Comparison of ENCODE assay signal across 8 cellular contexts in genomic region chr12:106248177-106248848, GRCh38. TPM values are rescaled to one million over a fixed set of nuclear protein-coding genes. Genes with fewer than 3 reads are reported as not detected.
DNase-seq lines count a peak whose midpoint lies in the region; ATAC-seq and TF ChIP-seq lines count a peak whose summit lies in the region.

No MANE protein-coding gene starts in this region.

- H3K27ac ChIP-seq in naive thymus-derived CD4-positive, alpha-beta T cell (ENCODE audit: low read depth, low read length): peak overlapping the region; percentile 80
- peak overlapping the region; percentile 98 to 99 (median 98) for H3K27ac ChIP-seq in upper lobe of left lung

- H3K4me1 Mint-ChIP-seq in activated T-helper 2 cell treated with anti-CD3 and anti-CD28 coated beads, Interferon-gamma antibody, Interleukin-2, Interleukin-4, amounts not matched to agents 10 μg/mL and 5 μg/mL and 100 μg/mL, durations not matched to agents 14 hours and 24 hours and 36 hours (ENCODE audit: low read depth): peaks cover 9% of the 10 kb centered on the region
- peaks cover 13 to 34% (median 28%) of the 10 kb centered on the region in 7 donors for H3K4me1 Mint-ChIP-seq in naive thymus-derived CD4-positive, alpha-beta T cell

- TF ChIP-seq CTCF in fibroblast of the aortic adventitia (IDR thresholded peaks at IDR 0.05; ENCODE audit: insufficient read depth, low read length) (no peak), upper lobe of left lung (IDR thresholded peaks at IDR 0.05) (no peak)

- TF ChIP-seq EP300 in upper lobe of left lung (IDR thresholded peaks at IDR 0.05): no peak

- DNase-seq in ELF-1 (ENCODE audit: low read depth, low spot score) (peak; percentile 60), fibroblast of the aortic adventitia (ENCODE audit: low read depth) (peak; percentile 84), upper lobe of left lung (peak in 1 of 2 donors; percentile 60), AML-193 (lab: John Stamatoyannopoulos, UW) (no peak)
- DNase-seq in Jurkat, Clone E6-1 (ENCODE audit: low read depth, low spot score): no peak
- no peak for DNase-seq in activated T-helper 2 cell treated with anti-CD3 and anti-CD28 coated beads, Interferon-gamma antibody, Interleukin-2, Interleukin-4, amounts not matched to agents 10 μg/mL and 5 μg/mL and 100 μg/mL, durations not matched to agents 14 hours and 24 hours and 36 hours (ENCODE audit: low spot score)
- peak in 3 of 9 donors; percentile 27 to 50 (median 30) for DNase-seq in naive thymus-derived CD4-positive, alpha-beta T cell

- no peaks in the 10 kb centered on the region for H3K27me3 ChIP-seq in naive thymus-derived CD4-positive, alpha-beta T cell (ENCODE audit: control insufficient read depth in 2 of 2, insufficient read depth in 2 of 2, low read length in 2 of 2)
- no peaks in the 10 kb centered on the region for H3K27me3 ChIP-seq in upper lobe of left lung

- peaks cover 17 to 22% of the 10 kb centered on the region in 2 donors for H3K4me1 ChIP-seq in naive thymus-derived CD4-positive, alpha-beta T cell (ENCODE audit: control insufficient read depth in 2 of 2, insufficient read depth in 2 of 2, low read length in 2 of 2)
- peaks cover 21 to 33% (median 31%) of the 10 kb centered on the region in 4 donors for H3K4me1 ChIP-seq in upper lobe of left lung

- POLR2A ChIA-PET in naive thymus-derived CD4-positive, alpha-beta T cell (lab: Charles Lee): interaction anchor here (1.0 to 11.7 kb wide), 6 partner anchors 22 to 55 kb away, joined by 3 to 188 read pairs (median 6); partner anchors contain the start of gene TCP11L2

- peak in 1 of 4 donors; percentile 42 for TF ChIP-seq POLR2A in upper lobe of left lung (IDR thresholded peaks at IDR 0.05)

- peak; percentile 21 for ATAC-seq in GM21447 (IDR thresholded peaks at IDR 0.05; ENCODE audit: unreplicated experiment)
- peak; percentile 17 for ATAC-seq in naive thymus-derived CD4-positive, alpha-beta T cell
- ATAC-seq in upper lobe of left lung (ENCODE audit: low FRiP score in 2 of 2): peak; percentile 28 to 67

- H3K27ac Mint-ChIP-seq in activated T-helper 2 cell treated with anti-CD3 and anti-CD28 coated beads, Interferon-gamma antibody, Interleukin-2, Interleukin-4, amounts not matched to agents 10 μg/mL and 5 μg/mL and 100 μg/mL, durations not matched to agents 14 hours and 24 hours and 36 hours: peak overlapping the region; percentile 67
- peak overlapping the region; percentile 58 to 98 (median 94) for H3K27ac Mint-ChIP-seq in naive thymus-derived CD4-positive, alpha-beta T cell

- H3K4me3 ChIP-seq in Jurkat, Clone E6-1 (ENCODE audit: low read length): peak overlapping the region; percentile 16; the same call in 1 of the 2 replicates
- peak overlapping the region; percentile 83 for H3K4me3 ChIP-seq in fibroblast of the aortic adventitia (ENCODE audit: low read depth, low read length)
- H3K4me3 ChIP-seq in naive thymus-derived CD4-positive, alpha-beta T cell (ENCODE audit: low read length): peak overlapping the region; percentile 69
- H3K4me3 ChIP-seq in upper lobe of left lung: peak overlapping the region; percentile 48 to 92 (median 77)

- no peaks in the 10 kb centered on the region for H3K9me3 ChIP-seq in naive thymus-derived CD4-positive, alpha-beta T cell (ENCODE audit: control insufficient read depth in 2 of 3, low read length in 3 of 3)
- no peaks in the 10 kb centered on the region for H3K9me3 ChIP-seq in upper lobe of left lung

- no peaks in the 10 kb centered on the region for H3K36me3 ChIP-seq in naive thymus-derived CD4-positive, alpha-beta T cell (ENCODE audit: control insufficient read depth in 2 of 3, insufficient read depth in 3 of 3, low read length in 3 of 3)
- peaks cover 0 to 3% (median 0%) of the 10 kb centered on the region in 4 donors for H3K36me3 ChIP-seq in upper lobe of left lung

- peak overlapping the region; percentile 63 for H3K4me3 Mint-ChIP-seq in activated T-helper 2 cell treated with anti-CD3 and anti-CD28 coated beads, Interferon-gamma antibody, Interleukin-2, Interleukin-4, amounts not matched to agents 10 μg/mL and 5 μg/mL and 100 μg/mL, durations not matched to agents 14 hours and 24 hours and 36 hours (ENCODE audit: low read depth)
- peak overlapping the region; percentile 55 to 92 (median 86) for H3K4me3 Mint-ChIP-seq in naive thymus-derived CD4-positive, alpha-beta T cell

- WGBS in upper lobe of left lung, 2 donors: 1 to 7% methylated on average over 5 to 31 of the region's 55 CpGs

- H3K36me3 Mint-ChIP-seq in activated T-helper 2 cell treated with anti-CD3 and anti-CD28 coated beads, Interferon-gamma antibody, Interleukin-2, Interleukin-4, amounts not matched to agents 10 μg/mL and 5 μg/mL and 100 μg/mL, durations not matched to agents 14 hours and 24 hours and 36 hours (ENCODE audit: low read depth): no peaks in the 10 kb centered on the region
- peaks cover 0 to 3% (median 0%) of the 10 kb centered on the region in 5 donors for H3K36me3 Mint-ChIP-seq in naive thymus-derived CD4-positive, alpha-beta T cell

- intact Hi-C loops in activated T-helper 2 cell treated with anti-CD3 and anti-CD28 coated beads, Interferon-gamma antibody, Interleukin-2, Interleukin-4, amounts not matched to agents 10 μg/mL and 5 μg/mL and 100 μg/mL, durations not matched to agents 14 hours and 24 hours and 36 hours (cut with micrococcal nuclease): loop anchor here (5.0 kb wide), 2 partner anchors 54 to 109 kb away; partner anchors contain the start of genes POLR3B and TCP11L2
- intact Hi-C loops in naive thymus-derived CD4-positive, alpha-beta T cell (cut with micrococcal nuclease): loop anchor here (1.0 to 10.0 kb wide), 8 partner anchors 21 to 1014 kb away; partner anchors contain the start of genes CRY1 (in 2 of the 2), APPL2 (in 1 of the 2), C12orf75 (in 1 of the 2) and POLR3B (in 1 of the 2)

- peaks cover 22% of the 10 kb centered on the region for H3K27me3 Mint-ChIP-seq in activated T-helper 2 cell treated with anti-CD3 and anti-CD28 coated beads, Interferon-gamma antibody, Interleukin-2, Interleukin-4, amounts not matched to agents 10 μg/mL and 5 μg/mL and 100 μg/mL, durations not matched to agents 14 hours and 24 hours and 36 hours (ENCODE audit: low read depth)
- H3K27me3 Mint-ChIP-seq in naive thymus-derived CD4-positive, alpha-beta T cell: peaks cover 0 to 19% (median 0%) of the 10 kb centered on the region in 5 donors

- no peaks in the 10 kb centered on the region for H3K9me3 Mint-ChIP-seq in activated T-helper 2 cell treated with anti-CD3 and anti-CD28 coated beads, Interferon-gamma antibody, Interleukin-2, Interleukin-4, amounts not matched to agents 10 μg/mL and 5 μg/mL and 100 μg/mL, durations not matched to agents 14 hours and 24 hours and 36 hours
- H3K9me3 Mint-ChIP-seq in naive thymus-derived CD4-positive, alpha-beta T cell: no peaks in the 10 kb centered on the region

- CTCF ChIA-PET in naive thymus-derived CD4-positive, alpha-beta T cell (lab: Charles Lee): no interaction called here

RNA-seq across cellular contexts. Expression of gene CKAP4, which starts 0.5 kb away (rescaled TPM):
- polyA plus RNA-seq in Jurkat, Clone E6-1 (2012; ENCODE audit: insufficient read depth, insufficient read length): 19.3 TPM
- 5.0 and 5.7 TPM in 2 replicates for total RNA-seq in activated T-helper 2 cell treated with anti-CD3 and anti-CD28 coated beads, Interferon-gamma antibody, Interleukin-2, Interleukin-4, amounts not matched to agents 10 μg/mL and 5 μg/mL and 100 μg/mL, durations not matched to agents 14 hours and 24 hours and 36 hours
- total RNA-seq in fibroblast of the aortic adventitia (ENCODE audit: low replicate concordance): 162 and 217 TPM in 2 replicates
- total RNA-seq in naive thymus-derived CD4-positive, alpha-beta T cell: 10 to 100 TPM in 4 of 5 experiments, 1 to 10 TPM in 1; 4.3 to 27.2 (median 13.0) TPM
- 1 to 10 TPM; 7.1 to 7.6 TPM for polyA plus RNA-seq in naive thymus-derived CD4-positive, alpha-beta T cell
- 10 to 100 TPM; 16.8 to 70.8 (median 44.5) TPM for total RNA-seq in upper lobe of left lung

RNA-seq across cellular contexts. Expression of gene TCP11L2, which starts 54.2 kb away (rescaled TPM):
- polyA plus RNA-seq in Jurkat, Clone E6-1 (2012; ENCODE audit: insufficient read depth, insufficient read length): 0.76 TPM
- total RNA-seq in activated T-helper 2 cell treated with anti-CD3 and anti-CD28 coated beads, Interferon-gamma antibody, Interleukin-2, Interleukin-4, amounts not matched to agents 10 μg/mL and 5 μg/mL and 100 μg/mL, durations not matched to agents 14 hours and 24 hours and 36 hours: 4.8 and 5.1 TPM in 2 replicates
- total RNA-seq in fibroblast of the aortic adventitia (ENCODE audit: low replicate concordance): 36.1 and 42.4 TPM in 2 replicates
- total RNA-seq in naive thymus-derived CD4-positive, alpha-beta T cell: 100 to 1,000 TPM in 4 of 5 experiments, 10 to 100 TPM in 1; 26.9 to 258 (median 134) TPM
- polyA plus RNA-seq in naive thymus-derived CD4-positive, alpha-beta T cell: 10 to 100 TPM; 43.2 to 46.3 TPM
- total RNA-seq in upper lobe of left lung: 10 to 100 TPM; 43.2 to 77.5 (median 56.2) TPM

Comparison
In these comparisons a context has a peak if more than half of its experiments do, and no peak if none do; other contexts are left out.
1. DNase-seq: peak in ELF-1 (single experiment) and fibroblast of the aortic adventitia (single experiment); none in Jurkat, Clone E6-1 (single experiment), activated T-helper 2 cell treated with anti-CD3 and anti-CD28 coated beads, Interferon-gamma antibody, Interleukin-2, Interleukin-4, amounts not matched to agents 10 μg/mL and 5 μg/mL and 100 μg/mL, durations not matched to agents 14 hours and 24 hours and 36 hours (single experiment) and AML-193 (0 of 2).
2. H3K4me3 ChIP-seq: peak in every context shown above with its lines; median percentile 83 in fibroblast of the aortic adventitia; 77 in upper lobe of left lung; 69 in naive thymus-derived CD4-positive, alpha-beta T cell; 16 in Jurkat, Clone E6-1.
3. Peak in every context shown above with its lines, with median percentiles within 50 percentile points of each other: ATAC-seq.